Comparison of ENCODE assay signal across 10 cellular contexts in the genomic region with DNA sequence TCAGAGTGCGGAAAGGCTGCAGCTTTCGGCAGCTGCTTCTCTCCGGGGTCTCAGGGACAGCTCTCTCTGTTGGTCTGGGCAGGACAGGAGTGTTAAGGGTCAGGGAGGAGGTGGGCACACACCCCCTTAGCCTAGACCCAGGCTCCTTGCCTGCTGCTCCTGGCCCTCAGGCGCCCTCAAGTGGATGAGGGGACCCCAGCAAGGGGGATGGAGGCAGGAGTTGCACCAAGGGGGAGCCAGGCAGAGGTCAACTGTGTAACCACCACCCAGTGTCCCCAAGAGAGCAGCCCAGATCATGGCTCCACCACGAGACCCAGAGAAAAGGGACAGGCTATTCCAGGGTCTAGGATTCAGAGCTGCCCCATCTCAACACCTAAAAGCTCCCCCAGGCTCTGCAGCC. TPM values are rescaled to one million over a fixed set of nuclear protein-coding genes. Genes with fewer than 3 reads are reported as not detected.
DNase-seq lines count a peak whose midpoint lies in the region; ATAC-seq lines count a peak whose summit lies in the region.
"Had no signal": no experiment of that assay in that cellular context is flagged by ENCODE, and none has a peak within 500 bp of the region (broad histone marks: within the 10 kb centered on the region; RNA-seq: fewer than 3 reads in every experiment).

No MANE protein-coding gene starts in this region.

- DNase-seq in G401 (ENCODE audit: low spot score) (peak; percentile 10), SHP77 treated with DMSO at 0.1 percent for 48 hours (lab: John Stamatoyannopoulos, UW) (no peak)
- no peak for DNase-seq in activated naive CD8-positive, alpha-beta T cell treated with anti-CD3 and anti-CD28 coated beads, Interleukin-2, amount 50 U/mL, for 24 hours
- no peak for DNase-seq in naive thymus-derived CD4-positive, alpha-beta T cell
- no peak for DNase-seq in activated CD4-positive, alpha-beta T cell treated with anti-CD3 and anti-CD28 coated beads for 48 hours
- DNase-seq: stimulated activated CD4-positive, alpha-beta T cell treated with anti-CD3 and anti-CD28 coated beads, Interleukin-2, amount 100 ng/mL, for 24 hours; testis had no signal

- H3K27me3 ChIP-seq in naive thymus-derived CD4-positive, alpha-beta T cell (ENCODE audit: control insufficient read depth in 2 of 2, insufficient read depth in 2 of 2, low read length in 2 of 2), result no peaks in the 10 kb centered on the region
- H3K27me3 ChIP-seq: testis had no signal

- POLR2A ChIA-PET in naive thymus-derived CD4-positive, alpha-beta T cell (lab: Charles Lee), result interaction anchor here (0.7 to 3.0 kb wide), 6 partner anchors 8 to 260 kb away, joined by 3 to 11 read pairs (median 4); a partner anchor contains a TSS

- H3K36me3 ChIP-seq in naive thymus-derived CD4-positive, alpha-beta T cell (ENCODE audit: control insufficient read depth in 2 of 3, insufficient read depth in 3 of 3, low read length in 3 of 3), result peaks cover 14 to 53% (median 37%) of the 10 kb centered on the region in 3 experiments

- no peaks in the 10 kb centered on the region for H3K4me1 ChIP-seq in naive thymus-derived CD4-positive, alpha-beta T cell (ENCODE audit: control insufficient read depth in 2 of 2, insufficient read depth in 2 of 2, low read length in 2 of 2)

- peaks cover 0 to 16% (median 3%) of the 10 kb centered on the region in 3 donors for H3K4me1 Mint-ChIP-seq in IgD-negative memory B cell
- H3K4me1 Mint-ChIP-seq in activated naive CD8-positive, alpha-beta T cell treated with anti-CD3 and anti-CD28 coated beads, Interleukin-2, amount 50 U/mL, for 24 hours, result peaks cover 30% of the 10 kb centered on the region
- H3K4me1 Mint-ChIP-seq in naive thymus-derived CD4-positive, alpha-beta T cell, result peaks cover 0 to 37% (median 24%) of the 10 kb centered on the region in 7 donors

- in situ Hi-C loops in G401 (cut with HindIII; ENCODE audit: low sequenced_read_pairs), result no loop called here

- H3K4me3 ChIP-seq in naive thymus-derived CD4-positive, alpha-beta T cell (ENCODE audit: low read length), result no peak overlapping the region
- H3K4me3 ChIP-seq: coronary artery, testis had no signal

- no peak overlapping the region for H3K27ac ChIP-seq in naive thymus-derived CD4-positive, alpha-beta T cell (ENCODE audit: low read depth, low read length)
- H3K27ac ChIP-seq: coronary artery, testis had no signal

- H3K36me3 Mint-ChIP-seq in IgD-negative memory B cell, result peaks cover 6% of the 10 kb centered on the region
- peaks cover 20% of the 10 kb centered on the region for H3K36me3 Mint-ChIP-seq in activated naive CD8-positive, alpha-beta T cell treated with anti-CD3 and anti-CD28 coated beads, Interleukin-2, amount 50 U/mL, for 24 hours (ENCODE audit: low read depth)
- peaks cover 4 to 31% (median 10%) of the 10 kb centered on the region in 5 donors for H3K36me3 Mint-ChIP-seq in naive thymus-derived CD4-positive, alpha-beta T cell

- peak overlapping the region in 1 of 4 donors; percentile 50 for H3K4me3 Mint-ChIP-seq in IgD-negative memory B cell
- H3K4me3 Mint-ChIP-seq in activated naive CD8-positive, alpha-beta T cell treated with anti-CD3 and anti-CD28 coated beads, Interleukin-2, amount 50 U/mL, for 24 hours, result no peak overlapping the region
- H3K4me3 Mint-ChIP-seq in naive thymus-derived CD4-positive, alpha-beta T cell, result peak overlapping the region in 2 of 10 donors; percentile 32 to 66

- no peaks in the 10 kb centered on the region for H3K9me3 ChIP-seq in naive thymus-derived CD4-positive, alpha-beta T cell (ENCODE audit: control insufficient read depth in 2 of 3, low read length in 3 of 3)
- H3K9me3 ChIP-seq: testis had no signal

- H3K9me3 Mint-ChIP-seq in IgD-negative memory B cell, result no peaks in the 10 kb centered on the region
- H3K9me3 Mint-ChIP-seq in activated naive CD8-positive, alpha-beta T cell treated with anti-CD3 and anti-CD28 coated beads, Interleukin-2, amount 50 U/mL, for 24 hours, result no peaks in the 10 kb centered on the region
- H3K9me3 Mint-ChIP-seq in naive thymus-derived CD4-positive, alpha-beta T cell, result peaks cover 0 to 14% (median 0%) of the 10 kb centered on the region in 11 donors

- no peaks in the 10 kb centered on the region for H3K27me3 Mint-ChIP-seq in IgD-negative memory B cell
- no peaks in the 10 kb centered on the region for H3K27me3 Mint-ChIP-seq in activated naive CD8-positive, alpha-beta T cell treated with anti-CD3 and anti-CD28 coated beads, Interleukin-2, amount 50 U/mL, for 24 hours
- H3K27me3 Mint-ChIP-seq in naive thymus-derived CD4-positive, alpha-beta T cell, result no peaks in the 10 kb centered on the region

- CTCF ChIA-PET in naive thymus-derived CD4-positive, alpha-beta T cell (lab: Charles Lee), result interaction anchor here (0.6 to 3.4 kb wide), 5 partner anchors 8 to 167 kb away, joined by 3 to 16 read pairs (median 5); no protein-coding TSS in a partner anchor

- H3K27ac Mint-ChIP-seq in IgD-negative memory B cell, result peak overlapping the region; percentile 71 to 92 (median 73)
- peak overlapping the region; percentile 59 for H3K27ac Mint-ChIP-seq in activated naive CD8-positive, alpha-beta T cell treated with anti-CD3 and anti-CD28 coated beads, Interleukin-2, amount 50 U/mL, for 24 hours
- H3K27ac Mint-ChIP-seq in naive thymus-derived CD4-positive, alpha-beta T cell, result peak overlapping the region; percentile 34 to 91 (median 80)

- ATAC-seq in activated naive CD8-positive, alpha-beta T cell treated with anti-CD3 and anti-CD28 coated beads, Interleukin-2, amount 50 U/mL, for 24 hours, result no peak
- ATAC-seq in naive thymus-derived CD4-positive, alpha-beta T cell, result peak; percentile 22
- no peak for ATAC-seq in GM19035 (IDR thresholded peaks at IDR 0.05; ENCODE audit: unreplicated experiment)

- intact Hi-C loops in naive thymus-derived CD4-positive, alpha-beta T cell (cut with micrococcal nuclease), result loop anchor here in 1 of 2 donors (1.0 to 5.0 kb wide), 4 partner anchors 13 to 276 kb away; a partner anchor contains a TSS

RNA-seq across cellular contexts. Expression of a gene that starts 26.9 kb away (rescaled TPM):
- 0.12 and 0.17 TPM in 2 replicates for total RNA-seq in G401 (2014; rRNA removed; shearing (Covaris generic))
- polyA plus RNA-seq in IgD-negative memory B cell, result 65.5 TPM
- total RNA-seq in naive thymus-derived CD4-positive, alpha-beta T cell, result 100 to 1,000 TPM; 312 to 543 (median 505) TPM
- 100 to 1,000 TPM; 200 to 250 TPM for polyA plus RNA-seq in naive thymus-derived CD4-positive, alpha-beta T cell

Comparison
In these comparisons a context has a peak if more than half of its experiments do, and no peak if none do; other contexts are left out.
1. RNA of a gene that starts 26.9 kb away (total RNA-seq): 312 to 543 TPM in naive thymus-derived CD4-positive, alpha-beta T cell; 0.12 to 0.17 TPM in G401; every median in the first group is over 100 times any median in the second.
2. Peak in every context shown above with its lines, with median percentiles within 50 percentile points of each other: H3K27ac Mint-ChIP-seq.